In genomic region chr20:33693741-33694645, GRCh38 we compare ENCODE assay signal across 1 cellular context.
TF ChIP-seq lines count a peak whose summit lies in the region.

No MANE protein-coding gene starts in this region.

TF ChIP-seq in HepG2, 621 proteins besides CTCF, POLR2A, EP300 and RAD21:
- TF ChIP-seq CREBL2 (CRISPR knock-in tag; IDR thresholded peaks at IDR 0.05; ENCODE audit: borderline replicate concordance) (no peak), NONO (IDR thresholded peaks at IDR 0.05) (no peak), NONO (CRISPR knock-in tag; conservative IDR thresholded peaks at IDR 0.05) (no peak), MED13 (CRISPR knock-in tag; IDR thresholded peaks at IDR 0.05) (no peak), ZKSCAN8 (CRISPR knock-in tag; IDR thresholded peaks at IDR 0.05; ENCODE audit: borderline replicate concordance) (no peak), NKX3-1 (CRISPR knock-in tag; IDR thresholded peaks at IDR 0.05) (no peak), HNRNPLL (IDR thresholded peaks at IDR 0.05; ENCODE audit: low read depth, low read length, poor library complexity, severe bottlenecking) (peak; percentile 24), ZBTB4 (CRISPR knock-in tag; IDR thresholded peaks at IDR 0.05; ENCODE audit: borderline replicate concordance) (peak; percentile 32; the same call in 1 of the 2 replicates), GTF2F1 (IDR thresholded peaks at IDR 0.05; ENCODE audit: low read length) (no peak), SP4 (CRISPR knock-in tag; IDR thresholded peaks at IDR 0.05) (no peak), ZFP91 (CRISPR knock-in tag; IDR thresholded peaks at IDR 0.05; ENCODE audit: borderline replicate concordance) (0 out of 2 replicates have a peak, but pooled peaks have one; percentile 14), TEAD2 (CRISPR knock-in tag; IDR thresholded peaks at IDR 0.05) (no peak), TERF1 (CRISPR knock-in tag; IDR thresholded peaks at IDR 0.05) (no peak), ZNF530 (CRISPR knock-in tag; IDR thresholded peaks at IDR 0.05; ENCODE audit: low read depth) (no peak), ZNF687 (CRISPR knock-in tag; IDR thresholded peaks at IDR 0.05) (peak; percentile 30; the same call in 1 of the 2 replicates), ZNF672 (CRISPR knock-in tag; IDR thresholded peaks at IDR 0.05) (no peak), KIAA2018 (CRISPR knock-in tag; IDR thresholded peaks at IDR 0.05; ENCODE audit: borderline replicate concordance) (no peak), IRX3 (CRISPR knock-in tag; IDR thresholded peaks at IDR 0.05; ENCODE audit: borderline replicate concordance, low read depth) (no peak), SAFB2 (CRISPR knock-in tag; IDR thresholded peaks at IDR 0.05; ENCODE audit: borderline replicate concordance, low read depth) (0 out of 2 replicates have a peak, but pooled peaks have one; percentile 35), TEAD3 (CRISPR knock-in tag; optimal IDR thresholded peaks at IDR 0.05; ENCODE audit: borderline replicate concordance) (peak; percentile 46), SP1 (IDR thresholded peaks at IDR 0.05) (no peak), SP1 (CRISPR knock-in tag; IDR thresholded peaks at IDR 0.05) (no peak), AKNA (CRISPR knock-in tag; IDR thresholded peaks at IDR 0.05; ENCODE audit: borderline replicate concordance) (no peak), POGZ (CRISPR knock-in tag; IDR thresholded peaks at IDR 0.05) (0 out of 2 replicates have a peak, but pooled peaks have one; percentile 14), MBD4 (IDR thresholded peaks at IDR 0.05; ENCODE audit: borderline replicate concordance, low read length) (no peak), CHD2 (IDR thresholded peaks at IDR 0.05; ENCODE audit: low read depth, low read length) (no peak), HNRNPL (IDR thresholded peaks at IDR 0.05; ENCODE audit: low read depth, low read length) (peak; percentile 74; the same call in 1 of the 2 replicates), NFKB2 (CRISPR knock-in tag; IDR thresholded peaks at IDR 0.05; ENCODE audit: borderline replicate concordance) (0 out of 2 replicates have a peak, but pooled peaks have one; percentile 45)
